In the genomic region with DNA sequence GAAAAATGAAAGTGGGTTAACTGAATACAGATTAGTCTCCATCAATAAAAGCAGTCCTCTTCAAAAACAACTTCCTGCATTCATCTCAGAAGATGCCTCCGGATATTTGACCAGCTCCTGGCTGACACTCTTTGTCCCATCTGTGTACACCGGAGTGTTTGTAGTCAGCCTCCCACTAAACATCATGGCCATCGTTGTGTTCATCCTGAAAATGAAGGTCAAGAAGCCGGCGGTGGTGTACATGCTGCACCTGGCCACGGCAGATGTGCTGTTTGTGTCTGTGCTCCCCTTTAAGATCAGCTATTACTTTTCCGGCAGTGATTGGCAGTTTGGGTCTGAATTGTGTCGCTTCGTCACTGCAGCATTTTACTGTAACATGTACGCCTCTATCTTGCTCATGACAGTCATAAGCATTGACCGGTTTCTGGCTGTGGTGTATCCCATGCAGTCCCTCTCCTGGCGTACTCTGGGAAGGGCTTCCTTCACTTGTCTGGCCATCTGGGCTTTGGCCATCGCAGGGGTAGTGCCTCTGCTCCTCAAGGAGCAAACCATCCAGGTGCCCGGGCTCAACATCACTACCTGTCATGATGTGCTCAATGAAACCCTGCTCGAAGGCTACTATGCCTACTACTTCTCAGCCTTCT, we compare ENCODE assay signal across 14 cellular contexts. TPM values are rescaled to one million over a fixed set of nuclear protein-coding genes. Genes with fewer than 3 reads are reported as not detected.
DNase-seq lines count a peak whose midpoint lies in the region; ATAC-seq and TF ChIP-seq lines count a peak whose summit lies in the region.
"Had no signal": no experiment of that assay in that cellular context is flagged by ENCODE, and none has a peak within 500 bp of the region (broad histone marks: within the 10 kb centered on the region; RNA-seq: fewer than 3 reads in every experiment).

No MANE protein-coding gene starts in this region.

- DNase-seq in GM06990 (ENCODE audit: extremely low read depth, insufficient read length) = no peak
- no peak for DNase-seq in activated T-cell treated with anti-CD3 and anti-CD28 coated beads, Interleukin-2, amount 50 U/mL, for 4 hours
- no peak for DNase-seq in mucosa of descending colon
- DNase-seq in KG1 (lab: John Stamatoyannopoulos, UW) = no peak
- no peak for DNase-seq in neural progenitor cell (ENCODE audit: low spot score)
- no peak for DNase-seq in medulla oblongata (ENCODE audit: extremely low spot score)
- DNase-seq: DND-41, esophagus squamous epithelium, kidney glomerular epithelial cell, T1000, tibial artery had no signal

- no peak overlapping the region for H3K4me2 ChIP-seq in neural progenitor cell
- H3K4me2 ChIP-seq: BLaER1 treated with 17β-estradiol and CSF1 and Interleukin-3, amounts not matched to agents 10 nM and 100 nM had no signal

- intact Hi-C loops in mucosa of descending colon (cut with DNase I, micrococcal nuclease) = no loop called here

- H3K79me2 ChIP-seq in neural progenitor cell (ENCODE audit: low read depth) = peaks cover 26% of the 10 kb centered on the region

- H3K9ac ChIP-seq in neural progenitor cell = no peak overlapping the region
- H3K9ac ChIP-seq: BLaER1 treated with 17β-estradiol and CSF1 and Interleukin-3, amounts not matched to agents 10 nM and 100 nM had no signal

- no peak overlapping the region for H3K27ac Mint-ChIP-seq in neural progenitor cell

- H3K36me3 Mint-ChIP-seq in activated T-cell treated with anti-CD3 and anti-CD28 coated beads, Interleukin-2, amount 50 U/mL, for 4 hours (ENCODE audit: insufficient read depth) = peaks cover 14% of the 10 kb centered on the region
- H3K36me3 Mint-ChIP-seq in neural progenitor cell = peaks cover 49% of the 10 kb centered on the region

- H2AFZ ChIP-seq in neural progenitor cell (replicated peaks) = no peak overlapping the region

- H4K20me1 ChIP-seq in neural progenitor cell (ENCODE audit: low read depth) = no peaks in the 10 kb centered on the region
- H4K20me1 ChIP-seq: BLaER1 treated with 17β-estradiol and CSF1 and Interleukin-3, amounts not matched to agents 10 nM and 100 nM had no signal

- no peaks in the 10 kb centered on the region for H3K27me3 Mint-ChIP-seq in activated T-cell treated with anti-CD3 and anti-CD28 coated beads, Interleukin-2, amount 50 U/mL, for 4 hours (ENCODE audit: low read depth)
- no peaks in the 10 kb centered on the region for H3K27me3 Mint-ChIP-seq in neural progenitor cell (ENCODE audit: insufficient read depth, low read depth)

- H3K9me3 Mint-ChIP-seq in activated T-cell treated with anti-CD3 and anti-CD28 coated beads, Interleukin-2, amount 50 U/mL, for 4 hours = peaks cover 20% of the 10 kb centered on the region
- H3K9me3 Mint-ChIP-seq in neural progenitor cell = peaks cover 24% of the 10 kb centered on the region

- H3K27me3 ChIP-seq in GM06990 (replicated peaks; ENCODE audit: control insufficient read depth, insufficient read depth, low read length) = no peaks in the 10 kb centered on the region
- no peaks in the 10 kb centered on the region for H3K27me3 ChIP-seq in neural progenitor cell
- H3K27me3 ChIP-seq: BLaER1 treated with 17β-estradiol and CSF1 and Interleukin-3, amounts not matched to agents 10 nM and 100 nM; esophagus squamous epithelium; tibial artery had no signal

- H3K4me1 Mint-ChIP-seq in activated T-cell treated with anti-CD3 and anti-CD28 coated beads, Interleukin-2, amount 50 U/mL, for 4 hours (ENCODE audit: low read depth) = peaks cover 30% of the 10 kb centered on the region
- peaks cover 9% of the 10 kb centered on the region for H3K4me1 Mint-ChIP-seq in neural progenitor cell

- no peaks in the 10 kb centered on the region for H3K4me1 ChIP-seq in mucosa of descending colon (ENCODE audit: low read depth)
- H3K4me1 ChIP-seq in neural progenitor cell = peaks cover 7% of the 10 kb centered on the region
- H3K4me1 ChIP-seq: BLaER1 treated with 17β-estradiol and CSF1 and Interleukin-3, amounts not matched to agents 10 nM and 100 nM; esophagus squamous epithelium had no signal

- H3K36me3 ChIP-seq in GM06990 (ENCODE audit: control insufficient read depth, insufficient read depth, low read length) (no peaks in the 10 kb centered on the region), mucosa of descending colon (ENCODE audit: low read depth) (no peaks in the 10 kb centered on the region), neural progenitor cell (peaks cover 11% of the 10 kb centered on the region)

- H3K4me3 Mint-ChIP-seq in activated T-cell treated with anti-CD3 and anti-CD28 coated beads, Interleukin-2, amount 50 U/mL, for 4 hours = peak overlapping the region; percentile 19
- no peak overlapping the region for H3K4me3 Mint-ChIP-seq in neural progenitor cell

- peak; percentile 5 for ATAC-seq in GM21717 (IDR thresholded peaks at IDR 0.05; ENCODE audit: unreplicated experiment)
- ATAC-seq in activated T-cell treated with anti-CD3 and anti-CD28 coated beads, Interleukin-2, amount 50 U/mL, for 4 hours = peak; percentile 39 to 54
- peak; percentile 9 for ATAC-seq in mucosa of descending colon
- ATAC-seq in HG03097 (IDR thresholded peaks at IDR 0.05; ENCODE audit: low FRiP score, unreplicated experiment) = no peak

- TF ChIP-seq CTCF in GM06990 (IDR thresholded peaks at IDR 0.05; ENCODE audit: insufficient read depth, low read length, poor library complexity, severe bottlenecking) (no peak), mucosa of descending colon (IDR thresholded peaks at IDR 0.05) (no peak), neural progenitor cell (IDR thresholded peaks at IDR 0.05) (no peak)

- H3K4me3 ChIP-seq in GM06990 (replicated peaks; ENCODE audit: low read depth, low read length) (peak overlapping the region; percentile 30), mucosa of descending colon (no peak overlapping the region), neural progenitor cell (no peak overlapping the region)
- H3K4me3 ChIP-seq: BLaER1 treated with 17β-estradiol and CSF1 and Interleukin-3, amounts not matched to agents 10 nM and 100 nM; esophagus squamous epithelium; tibial artery had no signal

- H3K27ac ChIP-seq in neural progenitor cell = no peak overlapping the region
- H3K27ac ChIP-seq: BLaER1 treated with 17β-estradiol and CSF1 and Interleukin-3, amounts not matched to agents 10 nM and 100 nM; tibial artery had no signal

- H3K9me3 ChIP-seq in mucosa of descending colon = peaks cover 16% of the 10 kb centered on the region
- H3K9me3 ChIP-seq in neural progenitor cell (ENCODE audit: low read depth) = peaks cover 12% of the 10 kb centered on the region

- peaks cover 5% of the 10 kb centered on the region for H3F3A ChIP-seq in neural progenitor cell (ENCODE audit: low read depth)

RNA-seq across cellular contexts. Expression of a gene that starts 16.6 kb away (rescaled TPM):
- 1 to 10 TPM; 1.4 to 5.6 (median 4.3) TPM for total RNA-seq in activated T-cell treated with anti-CD3 and anti-CD28 coated beads, Interleukin-2, amount 50 U/mL, for 4 hours
- total RNA-seq in mucosa of descending colon (1 to 10 TPM; 3.1 to 6.5 (median 4.6) TPM), neural progenitor cell (ENCODE audit: low replicate concordance) (48.5 and 53.8 TPM in 2 replicates)
